ENCODE assay signal across 16 cellular contexts in genomic region chr5:98424681-98425454, GRCh38.
DNase-seq lines count a peak whose midpoint lies in the region; TF ChIP-seq lines count a peak whose summit lies in the region.
"Had no signal": no experiment of that assay in that cellular context is flagged by ENCODE, and none has a peak within 500 bp of the region (broad histone marks: within the 10 kb centered on the region; RNA-seq: fewer than 3 reads in every experiment).

No MANE protein-coding gene starts in this region.

- peaks cover 3% of the 10 kb centered on the region for H3K4me1 Mint-ChIP-seq in glutamatergic neuron (ENCODE audit: low read depth, unreplicated experiment)

- no peak overlapping the region for H3K27ac Mint-ChIP-seq in glutamatergic neuron (ENCODE audit: unreplicated experiment)
- H3K27ac Mint-ChIP-seq: activated naive CD8-positive, alpha-beta T cell treated with anti-CD3 and anti-CD28 coated beads for 36 hours; activated T-cell treated with anti-CD3 and anti-CD28 coated beads, Interleukin-2, amount 50 U/mL, for 72 hours; H9; T-helper 1 cell treated with Interleukin-12 subunit alpha and Interleukin-12 subunit beta and Interleukin-4 antibody, amounts not matched to agents 30 μg/mL and 1 μg/mL, for 36 hours had no signal

- intact Hi-C loops in PC-9 (cut with micrococcal nuclease; ENCODE audit: unreplicated experiment), result no loop called here

- H3K4me3 ChIP-seq in astrocyte of the spinal cord (ENCODE audit: low read depth, low read length) (no peak overlapping the region), stomach smooth muscle (ENCODE audit: low read length in 2 of 2) (peak overlapping the region in 1 of 2 donors; percentile 17), PC-9 (no peak overlapping the region)
- H3K4me3 ChIP-seq: esophagus squamous epithelium, thoracic aorta had no signal

- no peaks in the 10 kb centered on the region for H3K36me3 Mint-ChIP-seq in glutamatergic neuron (ENCODE audit: unreplicated experiment)
- H3K36me3 Mint-ChIP-seq: activated naive CD8-positive, alpha-beta T cell treated with anti-CD3 and anti-CD28 coated beads for 36 hours had no signal

- CTCF ChIA-PET in PC-9 (lab: Charles Lee), result no interaction called here

- H3K27me3 ChIP-seq in stomach smooth muscle (ENCODE audit: control insufficient read depth in 1 of 2, insufficient read depth in 2 of 2, low read length in 2 of 2), result no peaks in the 10 kb centered on the region
- no peaks in the 10 kb centered on the region for H3K27me3 ChIP-seq in PC-9 (ENCODE audit: insufficient read depth, low read depth)
- H3K27me3 ChIP-seq: esophagus squamous epithelium had no signal

- TF ChIP-seq CTCF in astrocyte of the spinal cord (IDR thresholded peaks at IDR 0.05; ENCODE audit: low read depth, low read length) (no peak), glutamatergic neuron (IDR thresholded peaks at IDR 0.05; ENCODE audit: partially characterized antibody, unreplicated experiment) (no peak), PC-9 (conservative IDR thresholded peaks at IDR 0.05) (no peak)

- H3K9ac ChIP-seq in stomach smooth muscle (ENCODE audit: low read length in 2 of 2), result no peak overlapping the region

- H3K79me2 ChIP-seq in PC-9 (ENCODE audit: low read depth), result no peaks in the 10 kb centered on the region

- H3K9me3 Mint-ChIP-seq in glutamatergic neuron (ENCODE audit: unreplicated experiment), result no peaks in the 10 kb centered on the region
- H3K9me3 Mint-ChIP-seq: activated naive CD8-positive, alpha-beta T cell treated with anti-CD3 and anti-CD28 coated beads for 36 hours; activated T-cell treated with anti-CD3 and anti-CD28 coated beads, Interleukin-2, amount 50 U/mL, for 72 hours; T-helper 1 cell treated with Interleukin-12 subunit alpha and Interleukin-12 subunit beta and Interleukin-4 antibody, amounts not matched to agents 30 μg/mL and 1 μg/mL, for 36 hours had no signal

- peaks cover 7% of the 10 kb centered on the region for H3K4me1 ChIP-seq in stomach smooth muscle (ENCODE audit: control insufficient read depth, insufficient read depth, low read length)
- H3K4me1 ChIP-seq in PC-9 (replicated peaks; ENCODE audit: insufficient read depth), result no peaks in the 10 kb centered on the region

- H3K9me2 ChIP-seq in PC-9 (ENCODE audit: insufficient read depth), result no peaks in the 10 kb centered on the region

- no TSS peak for BruUV-seq in PC-9 (replicated peaks; lab: Mats Ljungman, UMichigan)

- H3K4me3 Mint-ChIP-seq in glutamatergic neuron (ENCODE audit: unreplicated experiment), result peak overlapping the region; percentile 6
- H3K4me3 Mint-ChIP-seq: activated naive CD8-positive, alpha-beta T cell treated with anti-CD3 and anti-CD28 coated beads for 36 hours; activated T-cell treated with anti-CD3 and anti-CD28 coated beads, Interleukin-2, amount 50 U/mL, for 72 hours; H9; T-helper 1 cell treated with Interleukin-12 subunit alpha and Interleukin-12 subunit beta and Interleukin-4 antibody, amounts not matched to agents 30 μg/mL and 1 μg/mL, for 36 hours had no signal

- no peaks in the 10 kb centered on the region for H3K9me3 ChIP-seq in stomach smooth muscle (ENCODE audit: control insufficient read depth in 2 of 2, low read length in 2 of 2)
- H3K9me3 ChIP-seq in PC-9 (ENCODE audit: insufficient read depth, low read depth), result no peaks in the 10 kb centered on the region; the same call in 1 of the 2 replicates
- H3K9me3 ChIP-seq: esophagus squamous epithelium, thoracic aorta had no signal

- no peak overlapping the region for H2AFZ ChIP-seq in PC-9

- H3K36me3 ChIP-seq in stomach smooth muscle (ENCODE audit: control insufficient read depth in 2 of 2, insufficient read depth in 2 of 2, low read length in 2 of 2) (no peaks in the 10 kb centered on the region), PC-9 (ENCODE audit: low read depth) (no peaks in the 10 kb centered on the region)
- H3K36me3 ChIP-seq: esophagus squamous epithelium, thoracic aorta had no signal

- H4K20me1 ChIP-seq in PC-9 (ENCODE audit: insufficient read depth), result no peaks in the 10 kb centered on the region

- no peak overlapping the region for H3K4me2 ChIP-seq in PC-9

- H3K27ac ChIP-seq in stomach smooth muscle (ENCODE audit: low read length), result peak overlapping the region; percentile 12
- H3K27ac ChIP-seq in PC-9, result no peak overlapping the region
- H3K27ac ChIP-seq: C4-2B, thoracic aorta had no signal

- in situ Hi-C loops in astrocyte of the spinal cord (cut with HindIII; ENCODE audit: low sequenced_read_pairs), result no loop called here
- in situ Hi-C loops in G401 (cut with HindIII; ENCODE audit: low sequenced_read_pairs), result no loop called here

- no peaks in the 10 kb centered on the region for H3F3A ChIP-seq in PC-9 (ENCODE audit: insufficient read depth, low read depth)

- POLR2A ChIA-PET in PC-9 (lab: Charles Lee; ENCODE audit: unreplicated experiment), result interaction anchor here (0.6 kb wide), 1 partner anchor 61 kb away, joined by 3 read pairs; no protein-coding TSS in a partner anchor

- H3K27me3 Mint-ChIP-seq in glutamatergic neuron (ENCODE audit: unreplicated experiment), result no peaks in the 10 kb centered on the region

- DNase-seq in GM04504 (ENCODE audit: low read depth) (peak; percentile 69), astrocyte of the spinal cord (ENCODE audit: low read depth, low spot score) (peak; percentile 44), glutamatergic neuron (no peak), G401 (ENCODE audit: low spot score) (no peak), cerebellum (ENCODE audit: low spot score) (no peak), PC-9 (no peak)
- DNase-seq: activated naive CD8-positive, alpha-beta T cell treated with anti-CD3 and anti-CD28 coated beads for 36 hours; activated T-cell treated with anti-CD3 and anti-CD28 coated beads, Interleukin-2, amount 50 U/mL, for 72 hours; DMS153; esophagus squamous epithelium; H9; NCI-H1105 treated with DMSO at 0.1 percent for 48 hours had no signal

Comparison
In these comparisons a context has a peak if more than half of its experiments do, and no peak if none do; other contexts are left out.
1. DNase-seq: peak in GM04504 (single experiment) and astrocyte of the spinal cord (single experiment); none in glutamatergic neuron (single experiment), G401 (single experiment), cerebellum (single experiment) and PC-9 (0 of 2).